ENCODE assay signal across 9 cellular contexts in genomic region chr10:68601490-68602265, GRCh38. TPM values are rescaled to one million over a fixed set of nuclear protein-coding genes. Genes with fewer than 3 reads are reported as not detected.
A peak's percentile ranks its signal among the peaks of the same experiment; 100 is the strongest.
DNase-seq lines count a peak whose midpoint lies in the region; ATAC-seq and TF ChIP-seq lines count a peak whose summit lies in the region.
"Had no signal": no experiment of that assay in that cellular context is flagged by ENCODE, and none has a peak within 500 bp of the region (broad histone marks: within the 10 kb centered on the region; RNA-seq: fewer than 3 reads in every experiment).

No MANE protein-coding gene starts in this region.

- H4K20me1 ChIP-seq in OCI-LY3 (ENCODE audit: insufficient read depth, low read length): no peaks in the 10 kb centered on the region

- H3K36me3 ChIP-seq in OCI-LY3 (replicated peaks; ENCODE audit: low read depth, low read length) (no peaks in the 10 kb centered on the region), ectodermal cell (ENCODE audit: control insufficient read depth, insufficient read depth, low read length) (peaks cover 3% of the 10 kb centered on the region), skeletal muscle tissue (ENCODE audit: control insufficient read depth in 3 of 3, insufficient read depth in 3 of 3, low read length in 3 of 3) (peaks cover 0 to 7% (median 0%) of the 10 kb centered on the region in 3 donors)

- WGBS in ectodermal cell, 2 experiments: 87 to 100% methylated on average over 1 to 2 of the region's 2 CpGs

- H3K4me1 ChIP-seq in OCI-LY3 (ENCODE audit: low read length) (peaks cover 24% of the 10 kb centered on the region), ectodermal cell (ENCODE audit: control insufficient read depth, insufficient read depth, low read length) (peaks cover 31% of the 10 kb centered on the region), skeletal muscle tissue (ENCODE audit: control insufficient read depth in 3 of 3, insufficient read depth in 3 of 3, low read length in 3 of 3) (peaks cover 15 to 32% (median 21%) of the 10 kb centered on the region in 3 donors)

- no peaks in the 10 kb centered on the region for H3K79me2 ChIP-seq in OCI-LY3 (ENCODE audit: low read length)

- H3K27me3 Mint-ChIP-seq in activated naive CD4-positive, alpha-beta T cell treated with anti-CD3 and anti-CD28 coated beads, Interleukin-2, amount 50 U/mL, for 24 hours: no peaks in the 10 kb centered on the region
- peaks cover 7 to 10% (median 9%) of the 10 kb centered on the region in 3 donors for H3K27me3 Mint-ChIP-seq in CD14-positive monocyte (ENCODE audit: low read depth in 3 of 3)

- no peaks in the 10 kb centered on the region for H3K27me3 ChIP-seq in OCI-LY3 (ENCODE audit: low read depth, low read length)
- H3K27me3 ChIP-seq in ectodermal cell (ENCODE audit: control insufficient read depth, insufficient read depth, low read length, poor library complexity, severe bottlenecking): no peaks in the 10 kb centered on the region
- no peaks in the 10 kb centered on the region for H3K27me3 ChIP-seq in skeletal muscle tissue (ENCODE audit: control insufficient read depth in 3 of 3, insufficient read depth in 3 of 3, low read length in 3 of 3)

- no peak for ATAC-seq in GM19023 (IDR thresholded peaks at IDR 0.05; ENCODE audit: unreplicated experiment)

- H3K27ac Mint-ChIP-seq in activated naive CD4-positive, alpha-beta T cell treated with anti-CD3 and anti-CD28 coated beads, Interleukin-2, amount 50 U/mL, for 24 hours: peak overlapping the region; percentile 14
- H3K27ac Mint-ChIP-seq in CD14-positive monocyte: peak overlapping the region in 1 of 7 donors; percentile 18

- intact Hi-C loops in CD14-positive monocyte (cut with micrococcal nuclease): no loop called here

- H3K4me3 ChIP-seq in OCI-LY3 (ENCODE audit: low read length) (peak overlapping the region; percentile 80), ectodermal cell (ENCODE audit: insufficient read depth, low read depth, low read length) (peak overlapping the region; percentile 27), skeletal muscle tissue (ENCODE audit: low read length in 3 of 3) (peak overlapping the region; percentile 15 to 87 (median 84))

- no peaks in the 10 kb centered on the region for H3K9me3 Mint-ChIP-seq in activated naive CD4-positive, alpha-beta T cell treated with anti-CD3 and anti-CD28 coated beads, Interleukin-2, amount 50 U/mL, for 24 hours
- H3K9me3 Mint-ChIP-seq in CD14-positive monocyte: peaks cover 0 to 2% (median 0%) of the 10 kb centered on the region in 7 donors

- peak overlapping the region; percentile 73 for H3K4me2 ChIP-seq in OCI-LY3 (ENCODE audit: low read length)

- no peak for DNase-seq in activated naive CD4-positive, alpha-beta T cell (lab: John Stamatoyannopoulos, UW)
- no peak for DNase-seq in NCI-H1048 (lab: John Stamatoyannopoulos, UW)
- no peak for DNase-seq in CD14-positive monocyte (ENCODE audit: low spot score)
- DNase-seq: cerebellar nuclear complex had no signal

- H3K9me3 ChIP-seq in OCI-LY3 (ENCODE audit: insufficient read depth, low read length) (no peaks in the 10 kb centered on the region), ectodermal cell (ENCODE audit: control insufficient read depth, low read length) (no peaks in the 10 kb centered on the region), skeletal muscle tissue (ENCODE audit: control insufficient read depth in 3 of 3, low read length in 3 of 3) (no peaks in the 10 kb centered on the region)

- H3K36me3 Mint-ChIP-seq in activated naive CD4-positive, alpha-beta T cell treated with anti-CD3 and anti-CD28 coated beads, Interleukin-2, amount 50 U/mL, for 24 hours: peaks cover 4% of the 10 kb centered on the region
- H3K36me3 Mint-ChIP-seq in CD14-positive monocyte: peaks cover 0 to 2% of the 10 kb centered on the region in 2 donors

- TF ChIP-seq CTCF in OCI-LY3 (IDR thresholded peaks at IDR 0.05; ENCODE audit: low read depth, low read length): no peak
- TF ChIP-seq CTCF in CD14-positive monocyte (IDR thresholded peaks at IDR 0.05): no peak

- H3K9ac ChIP-seq in OCI-LY3 (ENCODE audit: low read length) (peak overlapping the region; percentile 68; the same call in 1 of the 2 replicates), skeletal muscle tissue (ENCODE audit: low read depth in 1 of 3, low read length in 3 of 3) (peak overlapping the region; percentile 39 to 89 (median 83))

- peak overlapping the region; percentile 94 for H3K4me3 Mint-ChIP-seq in activated naive CD4-positive, alpha-beta T cell treated with anti-CD3 and anti-CD28 coated beads, Interleukin-2, amount 50 U/mL, for 24 hours
- no peak overlapping the region for H3K4me3 Mint-ChIP-seq in CD14-positive monocyte

- H3K27ac ChIP-seq in OCI-LY3 (ENCODE audit: low read length) (no peak overlapping the region), ectodermal cell (ENCODE audit: insufficient read depth, low read depth, low read length, poor library complexity, severe bottlenecking) (no peak overlapping the region), skeletal muscle tissue (ENCODE audit: low read depth, low read length) (no peak overlapping the region)

- peaks cover 41% of the 10 kb centered on the region for H3K4me1 Mint-ChIP-seq in activated naive CD4-positive, alpha-beta T cell treated with anti-CD3 and anti-CD28 coated beads, Interleukin-2, amount 50 U/mL, for 24 hours
- peaks cover 16% of the 10 kb centered on the region for H3K4me1 Mint-ChIP-seq in CD14-positive monocyte

- H2AFZ ChIP-seq in OCI-LY3 (ENCODE audit: low read depth, low read length): peak overlapping the region; percentile 95; the same call in 1 of the 2 replicates

RNA-seq across cellular contexts. Expression of gene TET1, which starts 41.5 kb away (rescaled TPM):
- polyA plus RNA-seq in ectodermal cell (2013, experiment 1 of 4): 30.7 TPM
- polyA plus RNA-seq in ectodermal cell (2013, experiment 2 of 4): 35.0 TPM
- 30.0 TPM for polyA plus RNA-seq in ectodermal cell (2013, experiment 3 of 4)
- polyA plus RNA-seq in ectodermal cell (2013, experiment 4 of 4): 35.1 TPM
- total RNA-seq in skeletal muscle tissue: 15.1 TPM
- polyA plus RNA-seq in CD14-positive monocyte: under 1 TPM; 0.06 to 0.08 TPM

Comparison
In these comparisons a context has a peak if more than half of its experiments do, and no peak if none do; other contexts are left out.
1. H3K4me3 ChIP-seq: peak in every context shown above with its lines; median percentile 84 in skeletal muscle tissue; 80 in OCI-LY3; 27 in ectodermal cell.